1 cellular context compared by ENCODE assay signal in the genomic region with DNA sequence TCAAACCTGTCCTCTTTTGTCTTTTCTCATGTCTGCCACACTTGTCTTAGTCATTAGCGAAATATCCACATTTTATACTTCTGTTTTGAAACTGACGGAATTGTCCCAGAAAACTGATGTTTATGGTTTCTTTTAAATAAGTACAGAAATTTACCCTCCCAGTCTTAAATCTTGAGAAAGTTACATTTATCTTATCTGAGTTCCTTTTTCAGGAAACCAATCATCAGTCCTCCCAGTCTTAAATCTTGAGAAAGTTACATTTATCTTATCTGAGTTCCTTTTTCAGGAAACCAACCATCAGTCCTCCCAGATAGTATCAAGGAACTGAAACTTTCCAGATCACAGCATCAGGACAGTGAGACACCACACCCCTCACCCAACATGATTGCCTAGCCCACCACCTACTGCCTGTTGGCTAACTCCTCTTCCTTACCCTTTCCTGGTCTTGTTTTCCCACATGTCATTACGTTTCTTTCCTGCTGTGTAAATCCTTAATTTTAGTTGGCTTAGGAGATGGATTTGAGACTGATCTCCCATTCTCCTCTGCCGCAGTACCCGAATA.
TF ChIP-seq lines count a peak whose summit lies in the region.

No MANE protein-coding gene starts in this region.

TF ChIP-seq in HEK293, 187 proteins besides CTCF, POLR2A, EP300 and RAD21 (continued from another document):
- TF ChIP-seq, protein P1, sequence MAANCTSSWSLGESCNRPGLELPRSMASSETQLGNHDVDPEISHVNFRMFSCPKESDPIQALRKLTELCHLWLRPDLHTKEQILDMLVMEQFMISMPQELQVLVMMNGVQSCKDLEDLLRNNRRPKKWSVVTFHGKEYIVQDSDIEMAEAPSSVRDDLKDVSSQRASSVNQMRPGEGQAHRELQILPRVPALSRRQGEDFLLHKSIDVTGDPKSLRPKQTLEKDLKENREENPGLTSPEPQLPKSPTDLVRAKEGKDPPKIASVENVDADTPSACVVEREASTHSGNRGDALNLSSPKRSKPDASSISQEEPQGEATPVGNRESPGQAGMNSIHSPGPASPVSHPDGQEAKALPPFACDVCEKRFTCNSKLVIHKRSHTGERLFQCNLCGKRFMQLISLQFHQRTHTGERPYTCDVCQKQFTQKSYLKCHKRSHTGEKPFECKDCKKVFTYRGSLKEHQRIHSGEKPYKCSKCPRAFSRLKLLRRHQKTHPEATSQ (tag by site-specific recombination; IDR thresholded peaks at IDR 0.05): no peak
TF ChIP-seq in HEK293: peak in this region for 1.
